In genomic region chr1:209751627-209752231, GRCh38 we compare ENCODE assay signal across 10 cellular contexts. TPM values are rescaled to one million over a fixed set of nuclear protein-coding genes. Genes with fewer than 3 reads are reported as not detected.
A peak's percentile ranks its signal among the peaks of the same experiment; 100 is the strongest.
DNase-seq lines count a peak whose midpoint lies in the region; ATAC-seq, FAIRE-seq and TF ChIP-seq lines count a peak whose summit lies in the region.
"Had no signal": no experiment of that assay in that cellular context is flagged by ENCODE, and none has a peak within 500 bp of the region (broad histone marks: within the 10 kb centered on the region; RNA-seq: fewer than 3 reads in every experiment).

No MANE protein-coding gene starts in this region.

- WGBS in K562 (ENCODE audit: insufficient coverage, low coverage, missing lambda C conversion rate), result 7% methylated on average over 5 of the region's 5 CpGs

- peaks cover 11 to 21% of the 10 kb centered on the region in 2 experiments; a peak in 4 of 5 replicates for H3K27me3 ChIP-seq in K562 (ENCODE audit: control insufficient read depth in 2 of 2, insufficient read depth in 2 of 2, low read length in 2 of 2)
- H3K27me3 ChIP-seq: cardiac muscle cell had no signal

- BruUV-seq in K562 (replicated peaks; lab: Mats Ljungman, UMichigan), result no TSS peak

- no peak overlapping the region for H3K9ac ChIP-seq in K562 (ENCODE audit: insufficient read depth in 1 of 2, low read depth in 2 of 2, low read length in 2 of 2)

- peaks cover 3 to 7% of the 10 kb centered on the region in 2 experiments; a peak in 4 of 5 replicates for H3K4me1 ChIP-seq in K562 (replicated peaks in 1 of 2; ENCODE audit: control insufficient read depth in 2 of 2, insufficient read depth in 2 of 2, low read length in 2 of 2)

- CTCF ChIA-PET in K562 (lab: Yijun Ruan, JAX; ENCODE audit: low intra/inter-chr PET ratio), result no interaction called here

- H3K36me3 ChIP-seq in K562 (ENCODE audit: control insufficient read depth, insufficient read depth, low read length), result no peaks in the 10 kb centered on the region
- H3K36me3 ChIP-seq: cardiac muscle cell had no signal

- FAIRE-seq in K562 (lab: Jason Lieb, UNC), result no peak

- H4K20me1 ChIP-seq in K562 (replicated peaks; ENCODE audit: control insufficient read depth, insufficient read depth, low read length), result no peaks in the 10 kb centered on the region

- TF ChIP-seq EP300 in K562 (IDR thresholded peaks at IDR 0.05; ENCODE audit: low read length), result no peak

- no peak overlapping the region for H3K27ac ChIP-seq in K562 (ENCODE audit: extremely low read depth, low read depth, low read length)
- H3K27ac ChIP-seq: cardiac muscle cell had no signal

- DNase-seq in K562 (ENCODE audit: extremely low read depth in 1 of 4, low spot score in 3 of 4), result no peak
- no peak for DNase-seq in NCI-H82 treated with DMSO at 0.1 percent for 48 hours (lab: John Stamatoyannopoulos, UW; ENCODE audit: unreplicated experiment)
- no peak for DNase-seq in NCI-H526 (lab: John Stamatoyannopoulos, UW)
- no peak for DNase-seq in kidney tubule cell (ENCODE audit: low spot score)
- DNase-seq in NCI-H1930 (lab: John Stamatoyannopoulos, UW), result no peak
- DNase-seq: kidney glomerular epithelial cell had no signal

- H3K4me3 ChIP-seq in K562, result no peak overlapping the region
- H3K4me3 ChIP-seq: cardiac muscle cell had no signal

- in situ Hi-C loops in K562 (cut with MboI), result no loop called here

- H3K79me2 ChIP-seq in K562 (ENCODE audit: control insufficient read depth, insufficient read depth, low read length), result no peaks in the 10 kb centered on the region

- intact Hi-C loops in K562 (cut with micrococcal nuclease), result no loop called here

- 0 out of 2 replicates have a peak overlapping the region, but pooled peaks have one; percentile 7 for H2AFZ ChIP-seq in K562 (ENCODE audit: low read depth, low read length)

- no peak for TF ChIP-seq CTCF in K562 (IDR thresholded peaks at IDR 0.05 in 2 of 3, conservative IDR thresholded peaks at IDR 0.05 in 1 of 3; ENCODE audit: insufficient read depth in 2 of 3, low read depth in 1 of 3, low read length in 3 of 3)

- POLR2A ChIA-PET in K562 (lab: Yijun Ruan, JAX), result no interaction called here

- H3K9me1 ChIP-seq in K562 (ENCODE audit: control insufficient read depth, insufficient read depth, low read length), result no peaks in the 10 kb centered on the region

- no peak for TF ChIP-seq POLR2A in K562 (conservative IDR thresholded peaks at IDR 0.05)

- no peak overlapping the region for H3K4me2 ChIP-seq in K562 (ENCODE audit: insufficient read depth, low read length)

- H3K9me3 ChIP-seq in K562 (replicated peaks; ENCODE audit: control insufficient read depth, insufficient read depth, low read depth, low read length), result no peaks in the 10 kb centered on the region

- ATAC-seq in GM18499 (IDR thresholded peaks at IDR 0.05; ENCODE audit: insufficient read depth, unreplicated experiment) (peak; percentile 28), GM21515 (IDR thresholded peaks at IDR 0.05; ENCODE audit: unreplicated experiment) (peak; percentile 50), HG03469 (IDR thresholded peaks at IDR 0.05; ENCODE audit: unreplicated experiment) (peak; percentile 39), K562 (no peak)

- no peak for TF ChIP-seq RAD21 in K562 (CRISPR knock-in tag; conservative IDR thresholded peaks at IDR 0.05 in 1 of 2, IDR thresholded peaks at IDR 0.05 in 1 of 2)

TF ChIP-seq in K562, 482 proteins besides CTCF, POLR2A, EP300 and RAD21 (continues in another document):
- TF ChIP-seq PHB2 (IDR thresholded peaks at IDR 0.05; ENCODE audit: low read depth), result no peak

RNA-seq across cellular contexts. Expression of gene TRAF3IP3, which starts 4.1 kb away (rescaled TPM):
- total RNA-seq in K562 (2011; cell fraction: chromatin; rRNA removed; ENCODE audit: low replicate concordance), result not detected in 2 replicates
- not detected in 2 replicates for total RNA-seq in K562 (2011; cell fraction: nucleolus; rRNA removed)
- total RNA-seq in K562 (2011; cell fraction: nucleoplasm; rRNA removed), result 0.15 TPM in 1 of 2 replicates, not detected in the other
- total RNA-seq in K562 (2014; rRNA removed) (1.1 TPM in 1 of 2 replicates, not detected in the other), K562 (2014; rRNA removed; fragmentation: Illumina TruSeq; extraction: Trizol) (0.15 and 0.26 TPM in 2 replicates), K562 (2015; rRNA removed; fragmentation: Illumina TruSeq; extraction: Trizol) (0.34 and 0.36 TPM in 2 replicates), K562 (2021) (0.56 and 0.80 TPM in 2 replicates)
- polyA plus RNA-seq in K562 (2011; rRNA removed) (0.06 and 0.12 TPM in 2 replicates), K562 (2014; fragmentation: Illumina TruSeq; extraction: Trizol) (0.31 TPM in 1 of 2 replicates, not detected in the other), K562 (2014; fragmentation: Nextera tagmentation; extraction: Ambion mirVana) (under 1 TPM; 0.21 to 0.45 TPM), K562 (2014; rRNA removed) (0.29 and 0.57 TPM in 2 replicates)
- polyA plus RNA-seq in K562 (2011; cell fraction: cytosol; rRNA removed), result not detected in 2 replicates
- not detected in 2 replicates for polyA plus RNA-seq in K562 (2011; cell fraction: nucleus; rRNA removed)
- 0.56 and 1.1 TPM in 2 replicates for polyA plus RNA-seq in K562 (2012)
- polyA minus RNA-seq in K562 (2011; rRNA and poly(A)+ RNA removed), result not detected in 2 replicates
- not detected in 2 replicates for polyA minus RNA-seq in K562 (2011; cell fraction: cytosol; rRNA and poly(A)+ RNA removed)
- not detected in 2 replicates for polyA minus RNA-seq in K562 (2011; cell fraction: nucleus; rRNA and poly(A)+ RNA removed)

RNA-seq across cellular contexts. Expression of gene C1orf74, which starts 32.6 kb away (rescaled TPM):
- total RNA-seq in K562 (2011; cell fraction: chromatin; rRNA removed; ENCODE audit: low replicate concordance), result 5.3 and 6.8 TPM in 2 replicates
- total RNA-seq in K562 (2011; cell fraction: nucleolus; rRNA removed), result 5.9 and 6.8 TPM in 2 replicates
- 7.3 and 8.0 TPM in 2 replicates for total RNA-seq in K562 (2011; cell fraction: nucleoplasm; rRNA removed)
- total RNA-seq in K562 (2014; rRNA removed) (4.0 and 4.3 TPM in 2 replicates), K562 (2014; rRNA removed; fragmentation: Illumina TruSeq; extraction: Trizol) (5.7 and 6.5 TPM in 2 replicates), K562 (2015; rRNA removed; fragmentation: Illumina TruSeq; extraction: Trizol) (5.7 and 6.5 TPM in 2 replicates), K562 (2021) (4.7 and 4.9 TPM in 2 replicates)
- polyA plus RNA-seq in K562 (2011; rRNA removed) (5.8 and 7.4 TPM in 2 replicates), K562 (2014; fragmentation: Illumina TruSeq; extraction: Trizol) (5.3 and 5.7 TPM in 2 replicates), K562 (2014; fragmentation: Nextera tagmentation; extraction: Ambion mirVana) (1 to 10 TPM; 5.7 to 7.6 TPM), K562 (2014; rRNA removed) (4.0 and 4.9 TPM in 2 replicates)
- 4.4 and 4.9 TPM in 2 replicates for polyA plus RNA-seq in K562 (2011; cell fraction: cytosol; rRNA removed)
- polyA plus RNA-seq in K562 (2011; cell fraction: nucleus; rRNA removed), result 3.7 and 4.5 TPM in 2 replicates
- 3.2 and 3.4 TPM in 2 replicates for polyA plus RNA-seq in K562 (2012)
- 10.9 and 11.2 TPM in 2 replicates for polyA minus RNA-seq in K562 (2011; rRNA and poly(A)+ RNA removed)
- 2.0 and 4.0 TPM in 2 replicates for polyA minus RNA-seq in K562 (2011; cell fraction: cytosol; rRNA and poly(A)+ RNA removed)
- 8.6 and 17.5 TPM in 2 replicates for polyA minus RNA-seq in K562 (2011; cell fraction: nucleus; rRNA and poly(A)+ RNA removed)

RNA-seq across cellular contexts. Expression of gene HSD11B1, which starts 47.1 kb away (rescaled TPM):
- total RNA-seq in K562 (2011; cell fraction: chromatin; rRNA removed; ENCODE audit: low replicate concordance), result not detected in 2 replicates
- total RNA-seq in K562 (2011; cell fraction: nucleolus; rRNA removed), result not detected in 2 replicates
- total RNA-seq in K562 (2011; cell fraction: nucleoplasm; rRNA removed), result not detected in 2 replicates
- total RNA-seq in K562 (2014; rRNA removed) (not detected in 2 replicates), K562 (2014; rRNA removed; fragmentation: Illumina TruSeq; extraction: Trizol) (not detected in 2 replicates), K562 (2015; rRNA removed; fragmentation: Illumina TruSeq; extraction: Trizol) (not detected in 2 replicates), K562 (2021) (0.16 TPM in 1 of 2 replicates, not detected in the other)
- polyA plus RNA-seq in K562 (2011; rRNA removed) (not detected in 2 replicates), K562 (2014; fragmentation: Illumina TruSeq; extraction: Trizol) (not detected in 2 replicates), K562 (2014; fragmentation: Nextera tagmentation; extraction: Ambion mirVana) (under 1 TPM in 1 of 2 experiments, not detected in 1; 0.04 TPM), K562 (2014; rRNA removed) (not detected in 2 replicates)
- not detected in 2 replicates for polyA plus RNA-seq in K562 (2011; cell fraction: cytosol; rRNA removed)
- not detected in 2 replicates for polyA plus RNA-seq in K562 (2011; cell fraction: nucleus; rRNA removed)
- 0.17 and 2.6 TPM in 2 replicates for polyA plus RNA-seq in K562 (2012)
- not detected in 2 replicates for polyA minus RNA-seq in K562 (2011; rRNA and poly(A)+ RNA removed)
- not detected in 2 replicates for polyA minus RNA-seq in K562 (2011; cell fraction: cytosol; rRNA and poly(A)+ RNA removed)
- polyA minus RNA-seq in K562 (2011; cell fraction: nucleus; rRNA and poly(A)+ RNA removed), result not detected in 2 replicates
- total RNA-seq: cardiac muscle cell had no signal
- polyA plus RNA-seq: cardiac muscle cell had no signal

RNA-seq across cellular contexts. Expression of gene IRF6, which starts 54.2 kb away (rescaled TPM):
- 0.63 and 1.3 TPM in 2 replicates for total RNA-seq in K562 (2011; cell fraction: chromatin; rRNA removed; ENCODE audit: low replicate concordance)
- total RNA-seq in K562 (2011; cell fraction: nucleolus; rRNA removed), result 0.33 and 0.53 TPM in 2 replicates
- total RNA-seq in K562 (2011; cell fraction: nucleoplasm; rRNA removed), result 0.53 and 0.88 TPM in 2 replicates
- 0.32 and 0.37 TPM in 2 replicates for total RNA-seq in K562 (2014; rRNA removed)
- 0.22 and 0.25 TPM in 2 replicates for total RNA-seq in K562 (2014; rRNA removed; fragmentation: Illumina TruSeq; extraction: Trizol)
- 0.08 and 0.11 TPM in 2 replicates for total RNA-seq in K562 (2015; rRNA removed; fragmentation: Illumina TruSeq; extraction: Trizol)
- total RNA-seq in K562 (2021), result 0.20 and 0.29 TPM in 2 replicates
- polyA plus RNA-seq in K562 (2011; rRNA removed), result 0.64 and 0.65 TPM in 2 replicates
- 0.50 and 0.51 TPM in 2 replicates for polyA plus RNA-seq in K562 (2011; cell fraction: cytosol; rRNA removed)
- 0.35 and 0.57 TPM in 2 replicates for polyA plus RNA-seq in K562 (2011; cell fraction: nucleus; rRNA removed)
- polyA plus RNA-seq in K562 (2012), result 0.21 and 0.80 TPM in 2 replicates
- 0.10 and 0.15 TPM in 2 replicates for polyA plus RNA-seq in K562 (2014; fragmentation: Illumina TruSeq; extraction: Trizol)
- polyA plus RNA-seq in K562 (2014; fragmentation: Nextera tagmentation; extraction: Ambion mirVana), result under 1 TPM; 0.04 to 0.17 TPM
- polyA plus RNA-seq in K562 (2014; rRNA removed), result 0.03 and 0.11 TPM in 2 replicates
- polyA minus RNA-seq in K562 (2011; rRNA and poly(A)+ RNA removed), result 0.57 and 0.84 TPM in 2 replicates
- 0.36 and 0.76 TPM in 2 replicates for polyA minus RNA-seq in K562 (2011; cell fraction: cytosol; rRNA and poly(A)+ RNA removed)
- 0.13 and 0.56 TPM in 2 replicates for polyA minus RNA-seq in K562 (2011; cell fraction: nucleus; rRNA and poly(A)+ RNA removed)
